1 cellular context compared by ENCODE assay signal in the genomic region with DNA sequence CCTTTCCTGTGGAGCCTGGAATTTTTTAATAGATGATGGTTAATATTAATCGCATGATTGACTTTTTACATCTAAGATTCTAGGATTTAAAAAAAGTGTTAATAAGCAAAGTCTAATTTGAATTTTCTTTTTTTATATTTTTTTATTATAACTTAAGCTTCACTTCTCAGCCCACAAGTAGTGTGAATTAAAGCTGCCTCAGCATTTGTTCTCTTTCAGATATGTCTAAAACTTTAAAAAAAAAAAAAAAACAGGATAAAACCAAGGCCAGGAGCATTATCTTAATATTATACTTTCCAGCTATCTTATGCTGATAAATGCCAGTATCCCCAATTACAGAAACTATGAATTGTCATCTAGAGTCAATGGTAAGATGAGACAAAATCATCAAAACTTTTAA.
TF ChIP-seq lines count a peak whose summit lies in the region.

No MANE protein-coding gene starts in this region.

TF ChIP-seq in HepG2, 621 proteins besides CTCF, POLR2A, EP300 and RAD21 (continued from another document):
- TF ChIP-seq MAFK (conservative IDR thresholded peaks at IDR 0.05 in 1 of 2, IDR thresholded peaks at IDR 0.05 in 1 of 2; ENCODE audit: low read length in 2 of 2) (peak; percentile 45 to 70; a peak in 3 of 4 replicates), MAFF (IDR thresholded peaks at IDR 0.05; ENCODE audit: low read depth, low read length) (peak; percentile 29; the same call in 1 of the 2 replicates)
